ENCODE assay signal across 9 cellular contexts in genomic region chr7:99372275-99373085, GRCh38. TPM values are rescaled to one million over a fixed set of nuclear protein-coding genes. Genes with fewer than 3 reads are reported as not detected.
A peak's percentile ranks its signal among the peaks of the same experiment; 100 is the strongest.
DNase-seq lines count a peak whose midpoint lies in the region; ATAC-seq and TF ChIP-seq lines count a peak whose summit lies in the region.
"Had no signal": no experiment of that assay in that cellular context is flagged by ENCODE, and none has a peak within 500 bp of the region (broad histone marks: within the 10 kb centered on the region; RNA-seq: fewer than 3 reads in every experiment).

No MANE protein-coding gene starts in this region.

- H3K9me3 ChIP-seq in CD4-positive, alpha-beta memory T cell (ENCODE audit: control insufficient read depth in 1 of 2, low read length in 2 of 2), result no peaks in the 10 kb centered on the region

- H3K36me3 Mint-ChIP-seq in CD4-positive, alpha-beta memory T cell, result peaks cover under 1 to 21% of the 10 kb centered on the region in 2 donors
- H3K36me3 Mint-ChIP-seq in effector memory CD8-positive, alpha-beta T cell (ENCODE audit: insufficient read depth), result peaks cover 39% of the 10 kb centered on the region
- H3K36me3 Mint-ChIP-seq in natural killer cell, result no peaks in the 10 kb centered on the region

- H3K4me1 Mint-ChIP-seq in CD4-positive, alpha-beta memory T cell, result peaks cover 6 to 26% (median 14%) of the 10 kb centered on the region in 4 donors
- peaks cover 16 to 18% of the 10 kb centered on the region in 2 donors for H3K4me1 Mint-ChIP-seq in effector memory CD8-positive, alpha-beta T cell (ENCODE audit: low read depth in 2 of 2)
- H3K4me1 Mint-ChIP-seq in natural killer cell, result peaks cover 7 to 13% of the 10 kb centered on the region in 2 donors

- no peaks in the 10 kb centered on the region for H3K27me3 Mint-ChIP-seq in CD4-positive, alpha-beta memory T cell
- no peaks in the 10 kb centered on the region for H3K27me3 Mint-ChIP-seq in effector memory CD8-positive, alpha-beta T cell
- no peaks in the 10 kb centered on the region for H3K27me3 Mint-ChIP-seq in natural killer cell (ENCODE audit: low read depth in 2 of 2)

- CTCF ChIA-PET in CD4-positive, alpha-beta memory T cell (lab: Charles Lee; ENCODE audit: partially characterized antibody), result interaction anchor here (0.6 to 1.5 kb wide), 4 partner anchors 8 to 35 kb away, joined by 3 to 5 read pairs (median 4); no protein-coding TSS in a partner anchor

- peaks cover 25% of the 10 kb centered on the region for H3K4me1 ChIP-seq in CD4-positive, alpha-beta memory T cell (ENCODE audit: insufficient read depth, low read length)

- DNase-seq in CD4-positive, alpha-beta memory T cell, result no peak
- DNase-seq in MV-4-11 (lab: John Stamatoyannopoulos, UW), result peak; percentile 41
- DNase-seq in effector memory CD8-positive, alpha-beta T cell, result no peak
- no peak for DNase-seq in natural killer cell
- DNase-seq in RKO (ENCODE audit: low spot score), result no peak
- DNase-seq in stimulated activated CD4-positive, alpha-beta T cell treated with anti-CD3 and anti-CD28 coated beads, Interleukin-4, amount 100 ng/mL, for 1 hour, result no peak

- no peak for ATAC-seq in effector memory CD8-positive, alpha-beta T cell (replicated peaks)
- ATAC-seq in natural killer cell (no peak), GM19351 (IDR thresholded peaks at IDR 0.05; ENCODE audit: unreplicated experiment) (no peak), GM21528 (IDR thresholded peaks at IDR 0.05; ENCODE audit: low FRiP score, unreplicated experiment) (no peak)

- peak overlapping the region in 7 of 8 donors; percentile 63 to 83 (median 78) for H3K4me3 Mint-ChIP-seq in CD4-positive, alpha-beta memory T cell
- H3K4me3 Mint-ChIP-seq in effector memory CD8-positive, alpha-beta T cell, result peak overlapping the region; percentile 81 to 89
- peak overlapping the region; percentile 85 for H3K4me3 Mint-ChIP-seq in natural killer cell

- POLR2A ChIA-PET in CD4-positive, alpha-beta memory T cell (lab: Charles Lee; ENCODE audit: partially characterized antibody), result interaction anchor here (2.1 to 12.5 kb wide), 2 partner anchors 8 to 36 kb away, joined by 6 to 130 read pairs; partner anchors contain the start of genes BUD31 and PDAP1

- TF ChIP-seq CTCF in natural killer cell (IDR thresholded peaks at IDR 0.05), result no peak

- no peak overlapping the region for H3K4me3 ChIP-seq in CD4-positive, alpha-beta memory T cell (ENCODE audit: low read length in 2 of 2)

- intact Hi-C loops in CD4-positive, alpha-beta memory T cell (cut with micrococcal nuclease), result no loop called here
- intact Hi-C loops in natural killer cell (cut with micrococcal nuclease), result loop anchor here (5.0 to 10.0 kb wide), 2 partner anchors 35 to 132 kb away; partner anchors contain the start of genes BUD31, PDAP1, ZKSCAN5 and ZNF394

- H3K36me3 ChIP-seq in CD4-positive, alpha-beta memory T cell (ENCODE audit: insufficient read depth, low read length), result peaks cover 7% of the 10 kb centered on the region

- no peak overlapping the region for H3K27ac ChIP-seq in CD4-positive, alpha-beta memory T cell (ENCODE audit: low read depth, low read length)
- H3K27ac ChIP-seq: VCaP had no signal

- H3K27me3 ChIP-seq in CD4-positive, alpha-beta memory T cell (ENCODE audit: insufficient read depth, low read length), result no peaks in the 10 kb centered on the region

- peak overlapping the region in 6 of 7 donors; percentile 46 to 100 (median 76) for H3K27ac Mint-ChIP-seq in CD4-positive, alpha-beta memory T cell
- peak overlapping the region; percentile 52 to 75 for H3K27ac Mint-ChIP-seq in effector memory CD8-positive, alpha-beta T cell
- peak overlapping the region; percentile 75 to 97 for H3K27ac Mint-ChIP-seq in natural killer cell

- H3K9me3 Mint-ChIP-seq in CD4-positive, alpha-beta memory T cell, result no peaks in the 10 kb centered on the region
- H3K9me3 Mint-ChIP-seq in effector memory CD8-positive, alpha-beta T cell, result no peaks in the 10 kb centered on the region
- H3K9me3 Mint-ChIP-seq in natural killer cell, result no peaks in the 10 kb centered on the region

RNA-seq across cellular contexts. Expression of gene ARPC1B, which starts 2.0 kb away (rescaled TPM):
- 100 to 1,000 TPM; 188 to 191 TPM for total RNA-seq in CD4-positive, alpha-beta memory T cell
- 100 to 1,000 TPM; 862 to 906 TPM for polyA plus RNA-seq in CD4-positive, alpha-beta memory T cell
- total RNA-seq in natural killer cell, result 100 to 1,000 TPM; 161 to 184 (median 179) TPM

RNA-seq across cellular contexts. Expression of gene PDAP1, which starts 35.9 kb away (rescaled TPM):
- total RNA-seq in CD4-positive, alpha-beta memory T cell, result 10 to 100 TPM; 66.0 to 67.0 TPM
- 10 to 100 TPM; 21.5 to 27.7 TPM for polyA plus RNA-seq in CD4-positive, alpha-beta memory T cell
- 10 to 100 TPM; 55.3 to 60.6 (median 59.3) TPM for total RNA-seq in natural killer cell

RNA-seq across cellular contexts. Expression of gene BUD31, which starts 36.3 kb away (rescaled TPM):
- 10 to 100 TPM; 60.0 to 61.3 TPM for total RNA-seq in CD4-positive, alpha-beta memory T cell
- polyA plus RNA-seq in CD4-positive, alpha-beta memory T cell, result 100 to 1,000 TPM; 163 to 175 TPM
- 100 to 1,000 TPM; 145 to 190 (median 187) TPM for total RNA-seq in natural killer cell

RNA-seq across cellular contexts. Expression of gene ARPC1A, which starts 46.8 kb away (rescaled TPM):
- total RNA-seq in CD4-positive, alpha-beta memory T cell, result 10 to 100 TPM; 46.2 to 51.5 TPM
- polyA plus RNA-seq in CD4-positive, alpha-beta memory T cell, result 10 to 100 TPM; 49.1 to 64.2 TPM
- total RNA-seq in natural killer cell, result 10 to 100 TPM; 38.1 to 48.1 (median 47.9) TPM
